ENCODE assay signal across 8 cellular contexts in the genomic region with DNA sequence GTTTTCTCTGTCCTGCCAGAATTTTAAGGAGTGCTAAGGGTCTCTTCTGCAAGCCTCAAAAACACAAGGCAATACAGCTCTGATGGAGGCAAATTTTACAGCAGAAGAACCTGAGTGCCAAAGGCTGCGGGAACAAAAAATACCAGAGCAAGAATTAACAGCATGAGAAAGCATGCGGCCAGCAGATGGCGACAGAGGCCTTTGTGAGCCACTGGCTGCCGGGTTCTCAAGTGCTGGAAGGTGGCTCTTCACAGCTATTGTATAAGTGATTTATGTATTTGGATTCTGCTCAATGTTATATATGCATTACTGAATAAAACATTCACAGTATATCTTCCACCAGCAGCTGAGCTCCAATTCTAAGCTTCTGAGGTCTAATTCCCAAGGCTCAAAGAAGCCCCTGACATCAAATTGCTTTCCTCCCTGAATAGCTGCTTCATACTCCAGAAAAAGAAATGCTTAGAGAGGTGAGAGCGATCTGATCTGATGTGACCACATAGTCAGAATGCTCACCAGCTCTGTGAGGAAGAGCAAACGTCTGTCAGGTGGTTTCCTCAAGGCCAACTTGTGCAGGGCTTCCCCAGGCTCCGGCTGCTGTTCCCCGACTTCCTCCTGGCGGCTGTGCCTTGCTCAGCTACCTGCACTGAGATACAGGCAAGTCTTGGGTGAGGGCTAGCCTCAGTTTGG.
DNase-seq lines count a peak whose midpoint lies in the region; ATAC-seq and TF ChIP-seq lines count a peak whose summit lies in the region.

No MANE protein-coding gene starts in this region.

- DNase-seq in DMS 273 (lab: John Stamatoyannopoulos, UW; ENCODE audit: unreplicated experiment) (peak; percentile 90), NCI-H345 treated with DMSO at 0.1 percent for 48 hours (lab: John Stamatoyannopoulos, UW; ENCODE audit: unreplicated experiment) (peak; percentile 8), cardiac fibroblast (ENCODE audit: low read depth in 2 of 2) (peak; percentile 87 to 88), kidney tubule cell (ENCODE audit: low spot score) (peak; percentile 74)
- DNase-seq in activated CD4-positive, CD25-positive, alpha-beta regulatory T cell (lab: John Stamatoyannopoulos, UW), result peak; percentile 62 to 77 (median 66)
- peak; percentile 85 to 89 for DNase-seq in stimulated activated CD4-positive, alpha-beta T cell treated with anti-CD3 and anti-CD28 coated beads, Interleukin-2, amount 100 ng/mL, for 24 hours

- H3K4me3 ChIP-seq in cardiac fibroblast (replicated peaks in 1 of 2; ENCODE audit: low read depth in 2 of 2, low read length in 2 of 2), result no peak overlapping the region

- ATAC-seq in HG02571 (IDR thresholded peaks at IDR 0.05; ENCODE audit: unreplicated experiment) (peak; percentile 50), GM21360 (IDR thresholded peaks at IDR 0.05; ENCODE audit: unreplicated experiment) (no peak)

- peak; percentile 83 for TF ChIP-seq CTCF in cardiac fibroblast (IDR thresholded peaks at IDR 0.05; ENCODE audit: low read depth, low read length)

Comparison
In these comparisons a context has a peak if more than half of its experiments do, and no peak if none do; other contexts are left out.
1. DNase-seq: peak in every context shown above with its lines; median percentile 90 in DMS 273; 88 in cardiac fibroblast; 87 in stimulated activated CD4-positive, alpha-beta T cell treated with anti-CD3 and anti-CD28 coated beads, Interleukin-2, amount 100 ng/mL, for 24 hours; 74 in kidney tubule cell; 66 in activated CD4-positive, CD25-positive, alpha-beta regulatory T cell; 8 in NCI-H345 treated with DMSO at 0.1 percent for 48 hours.